ENCODE assay signal across 8 cellular contexts in genomic region chr2:10432315-10433181, GRCh38. TPM values are rescaled to one million over a fixed set of nuclear protein-coding genes. Genes with fewer than 3 reads are reported as not detected.
DNase-seq lines count a peak whose midpoint lies in the region; ATAC-seq and TF ChIP-seq lines count a peak whose summit lies in the region.

No MANE protein-coding gene starts in this region.

- in situ Hi-C loops in KBM-7 (cut with MboI; ENCODE audit: low pct_unique_long_range_greater_than_20kb, low sequenced_read_pairs), result no loop called here

- intact Hi-C loops in Calu3 (cut with micrococcal nuclease; ENCODE audit: unreplicated experiment), result no loop called here
- intact Hi-C loops in PC-9 (cut with micrococcal nuclease; ENCODE audit: unreplicated experiment), result loop anchor here (10.0 kb wide), 1 partner anchor 638 kb away; no protein-coding TSS in a partner anchor

- H3K9me3 Mint-ChIP-seq in Calu3 (ENCODE audit: low read depth, unreplicated experiment), result no peaks in the 10 kb centered on the region
- H3K9me3 Mint-ChIP-seq in naive thymus-derived CD8-positive, alpha-beta T cell, result no peaks in the 10 kb centered on the region
- H3K9me3 Mint-ChIP-seq in immature natural killer cell, result no peaks in the 10 kb centered on the region

- TF ChIP-seq CTCF in Calu3 (IDR thresholded peaks at IDR 0.05; ENCODE audit: unreplicated experiment) (no peak), coronary artery (IDR thresholded peaks at IDR 0.05) (no peak), PC-9 (conservative IDR thresholded peaks at IDR 0.05) (no peak)

- H3K27ac Mint-ChIP-seq in Calu3 (ENCODE audit: unreplicated experiment) (peak overlapping the region; percentile 45), immature natural killer cell (peak overlapping the region in 1 of 6 donors; percentile 52)
- peak overlapping the region in 3 of 10 donors; percentile 14 to 76 (median 60) for H3K27ac Mint-ChIP-seq in naive thymus-derived CD8-positive, alpha-beta T cell

- H3K4me1 ChIP-seq in PC-9 (replicated peaks; ENCODE audit: insufficient read depth), result no peaks in the 10 kb centered on the region; the same call in 1 of the 2 replicates

- DNase-seq in Calu3, result no peak
- DNase-seq in coronary artery (ENCODE audit: low spot score), result no peak
- peak in 2 of 10 donors; percentile 37 to 60 for DNase-seq in naive thymus-derived CD8-positive, alpha-beta T cell
- no peak for DNase-seq in KBM-7
- no peak for DNase-seq in NCI-H82 treated with DMSO at 0.1 percent for 48 hours (lab: John Stamatoyannopoulos, UW; ENCODE audit: unreplicated experiment)
- no peak for DNase-seq in immature natural killer cell
- no peak for DNase-seq in PC-9

- H3K27me3 ChIP-seq in PC-9 (ENCODE audit: insufficient read depth, low read depth), result no peaks in the 10 kb centered on the region

- no peak overlapping the region for H3K27ac ChIP-seq in coronary artery
- H3K27ac ChIP-seq in PC-9, result no peak overlapping the region

- H3K9me3 ChIP-seq in PC-9 (ENCODE audit: insufficient read depth, low read depth), result no peaks in the 10 kb centered on the region

- H3K36me3 ChIP-seq in PC-9 (ENCODE audit: low read depth), result no peaks in the 10 kb centered on the region

- no peaks in the 10 kb centered on the region for H3K27me3 Mint-ChIP-seq in Calu3 (ENCODE audit: unreplicated experiment)
- H3K27me3 Mint-ChIP-seq in naive thymus-derived CD8-positive, alpha-beta T cell, result peaks cover 0 to 21% (median 3%) of the 10 kb centered on the region in 5 donors
- peaks cover 7 to 8% (median 8%) of the 10 kb centered on the region in 3 donors for H3K27me3 Mint-ChIP-seq in immature natural killer cell (ENCODE audit: low read depth in 3 of 3)

- no peaks in the 10 kb centered on the region for H3K9me2 ChIP-seq in PC-9 (ENCODE audit: insufficient read depth)

- peak; percentile 47 for ATAC-seq in HG03439 (IDR thresholded peaks at IDR 0.05; ENCODE audit: unreplicated experiment)
- ATAC-seq in naive thymus-derived CD8-positive, alpha-beta T cell, result peak; percentile 43 to 54

- H3K4me1 Mint-ChIP-seq in Calu3 (ENCODE audit: low read depth, unreplicated experiment) (peaks cover 18% of the 10 kb centered on the region), immature natural killer cell (peaks cover 0 to 8% of the 10 kb centered on the region in 2 donors)
- peaks cover 14 to 29% (median 16%) of the 10 kb centered on the region in 4 donors for H3K4me1 Mint-ChIP-seq in naive thymus-derived CD8-positive, alpha-beta T cell

- H3F3A ChIP-seq in PC-9 (ENCODE audit: insufficient read depth, low read depth), result peaks cover 34% of the 10 kb centered on the region; the same call in 1 of the 2 replicates

- no peak overlapping the region for H2AFZ ChIP-seq in PC-9

- no peaks in the 10 kb centered on the region for H3K79me2 ChIP-seq in PC-9 (ENCODE audit: low read depth)

- CTCF ChIA-PET in Calu3 (lab: Charles Lee) (interaction anchor here (1.7 kb wide), 1 partner anchor 23 kb away, joined by 7 read pairs; no protein-coding TSS in a partner anchor), PC-9 (lab: Charles Lee) (interaction anchor here (0.6 kb wide), 1 partner anchor 229 kb away, joined by 3 read pairs; no protein-coding TSS in a partner anchor)

- peaks cover 5% of the 10 kb centered on the region for H3K36me3 Mint-ChIP-seq in Calu3 (ENCODE audit: insufficient read depth, unreplicated experiment)
- H3K36me3 Mint-ChIP-seq in naive thymus-derived CD8-positive, alpha-beta T cell, result peaks cover 0 to 8% (median 1%) of the 10 kb centered on the region in 3 donors
- peaks cover under 1 to 2% (median 2%) of the 10 kb centered on the region in 3 donors for H3K36me3 Mint-ChIP-seq in immature natural killer cell

- H3K4me3 Mint-ChIP-seq in Calu3 (ENCODE audit: low read depth, unreplicated experiment) (peak overlapping the region; percentile 70), immature natural killer cell (peak overlapping the region in 2 of 5 donors; percentile 73 to 83)
- peak overlapping the region in 8 of 10 donors; percentile 39 to 92 (median 76) for H3K4me3 Mint-ChIP-seq in naive thymus-derived CD8-positive, alpha-beta T cell

- POLR2A ChIA-PET in naive thymus-derived CD8-positive, alpha-beta T cell (lab: Charles Lee), result interaction anchor here (0.6 to 3.1 kb wide), 8 partner anchors 13 to 358 kb away, joined by 3 to 19 read pairs (median 4); partner anchors contain the start of gene ODC1
- POLR2A ChIA-PET in PC-9 (lab: Charles Lee; ENCODE audit: unreplicated experiment), result no interaction called here

- no peak overlapping the region for H3K4me2 ChIP-seq in PC-9

- no peaks in the 10 kb centered on the region for H4K20me1 ChIP-seq in PC-9 (ENCODE audit: insufficient read depth)

- BruUV-seq in Calu3 (replicated peaks; lab: Mats Ljungman, UMichigan), result no TSS peak
- no TSS peak for BruUV-seq in PC-9 (replicated peaks; lab: Mats Ljungman, UMichigan)

- H3K4me3 ChIP-seq in coronary artery, result peak overlapping the region; percentile 64
- H3K4me3 ChIP-seq in PC-9, result no peak overlapping the region

RNA-seq across cellular contexts. Expression of gene ODC1, which starts 15.6 kb away (rescaled TPM):
- total RNA-seq in Calu3 (2022), result 78.4 and 85.7 TPM in 2 replicates
- total RNA-seq in naive thymus-derived CD8-positive, alpha-beta T cell, result 10 to 100 TPM; 49.2 to 57.1 TPM
- 10 to 100 TPM; 44.5 to 70.7 (median 60.9) TPM for polyA plus RNA-seq in naive thymus-derived CD8-positive, alpha-beta T cell
- 10 to 100 TPM; 31.6 to 62.3 (median 59.0) TPM for polyA plus RNA-seq in immature natural killer cell
- 39.9 and 40.5 TPM in 2 replicates for total RNA-seq in PC-9 (2021)
